In genomic region chr12:10331642-10332239, GRCh38 we compare ENCODE assay signal across 8 cellular contexts. TPM values are rescaled to one million over a fixed set of nuclear protein-coding genes. Genes with fewer than 3 reads are reported as not detected.
A peak's percentile ranks its signal among the peaks of the same experiment; 100 is the strongest.
DNase-seq lines count a peak whose midpoint lies in the region; ATAC-seq and TF ChIP-seq lines count a peak whose summit lies in the region.

No MANE protein-coding gene starts in this region.

- TF ChIP-seq CTCF in VCaP (conservative IDR thresholded peaks at IDR 0.05): peak; percentile 93

- DNase-seq in SIG-M5 treated with dmso at 0.1 percent for 504 hours (lab: John Stamatoyannopoulos, UW; ENCODE audit: unreplicated experiment) (peak; percentile 79), SIG-M5 (lab: John Stamatoyannopoulos, UW) (no peak), NCI-H1417 (lab: John Stamatoyannopoulos, UW) (peak; percentile 25 to 81 (median 36)), globus pallidus (ENCODE audit: low spot score) (peak; percentile 76), renal cortical epithelial cell (ENCODE audit: low read depth) (peak; percentile 57), GOT3 (lab: John Stamatoyannopoulos, UW) (no peak)

- no peak for ATAC-seq in GM18909 (IDR thresholded peaks at IDR 0.05; ENCODE audit: poor library complexity, unreplicated experiment)

- H3K27ac ChIP-seq in VCaP: no peak overlapping the region

RNA-seq across cellular contexts. Expression of gene KLRD1, which starts 24.1 kb away (rescaled TPM):
- under 0.01 and 4.1 TPM in 2 replicates for total RNA-seq in renal cortical epithelial cell

RNA-seq across cellular contexts. Expression of gene KLRK1, which starts 58.1 kb away (rescaled TPM):
- not detected in 2 replicates for total RNA-seq in renal cortical epithelial cell

Comparison
In these comparisons a context has a peak if more than half of its experiments do, and no peak if none do; other contexts are left out.
1. DNase-seq: peak in SIG-M5 treated with dmso at 0.1 percent for 504 hours (single experiment), NCI-H1417 (3 of 3), globus pallidus (single experiment) and renal cortical epithelial cell (single experiment); none in SIG-M5 (single experiment) and GOT3 (single experiment).